In genomic region chr6:135170238-135170637, GRCh38 we compare ENCODE assay signal across 21 cellular contexts. TPM values are rescaled to one million over a fixed set of nuclear protein-coding genes. Genes with fewer than 3 reads are reported as not detected.
A peak's percentile ranks its signal among the peaks of the same experiment; 100 is the strongest.
DNase-seq lines count a peak whose midpoint lies in the region; ATAC-seq and TF ChIP-seq lines count a peak whose summit lies in the region.
"Had no signal": no experiment of that assay in that cellular context is flagged by ENCODE, and none has a peak within 500 bp of the region (broad histone marks: within the 10 kb centered on the region; RNA-seq: fewer than 3 reads in every experiment).

No MANE protein-coding gene starts in this region.

- H3K27ac Mint-ChIP-seq in activated CD4-positive, alpha-beta T cell treated with anti-CD3 and anti-CD28 coated beads for 36 hours = peak overlapping the region; percentile 88
- H3K27ac Mint-ChIP-seq in T-helper 2 cell treated with Interferon-gamma antibody and Interleukin-4, amounts not matched to agents 5 μg/mL and 100 μg/mL, for 36 hours = peak overlapping the region; percentile 55
- H3K27ac Mint-ChIP-seq: activated naive CD8-positive, alpha-beta T cell treated with anti-CD3 and anti-CD28 coated beads, Interleukin-2, amount 10 ng/mL, durations not matched to agents 7 days and 5 days; mesothelial cell of epicardium had no signal

- no peaks in the 10 kb centered on the region for H3K4me1 ChIP-seq in gastroesophageal sphincter
- H3K4me1 ChIP-seq: testis had no signal

- 62 to 87% methylated on average over 2 of the region's 2 CpGs for WGBS in gastroesophageal sphincter (ENCODE audit: low coverage in 1 of 2), 2 donors

- peaks cover 26% of the 10 kb centered on the region for H3K4me1 Mint-ChIP-seq in activated CD4-positive, alpha-beta T cell treated with anti-CD3 and anti-CD28 coated beads for 36 hours
- H3K4me1 Mint-ChIP-seq in T-helper 2 cell treated with Interferon-gamma antibody and Interleukin-4, amounts not matched to agents 5 μg/mL and 100 μg/mL, for 36 hours (ENCODE audit: low read depth) = peaks cover 55% of the 10 kb centered on the region
- H3K4me1 Mint-ChIP-seq: mesothelial cell of epicardium had no signal

- TF ChIP-seq CTCF in gastroesophageal sphincter (IDR thresholded peaks at IDR 0.05) = no peak

- H3K9me3 Mint-ChIP-seq in activated CD4-positive, alpha-beta T cell treated with anti-CD3 and anti-CD28 coated beads for 36 hours (ENCODE audit: low read depth) = no peaks in the 10 kb centered on the region
- no peaks in the 10 kb centered on the region for H3K9me3 Mint-ChIP-seq in T-helper 2 cell treated with Interferon-gamma antibody and Interleukin-4, amounts not matched to agents 5 μg/mL and 100 μg/mL, for 36 hours
- H3K9me3 Mint-ChIP-seq: activated naive CD8-positive, alpha-beta T cell treated with anti-CD3 and anti-CD28 coated beads, Interleukin-2, amount 10 ng/mL, durations not matched to agents 7 days and 5 days had no signal

- POLR2A ChIA-PET in activated CD4-positive, alpha-beta T cell treated with anti-CD3 and anti-CD28 coated beads for 36 hours (lab: Charles Lee) = no interaction called here

- no peak for TF ChIP-seq EP300 in gastroesophageal sphincter (IDR thresholded peaks at IDR 0.05)

- H3K36me3 ChIP-seq in gastroesophageal sphincter = no peaks in the 10 kb centered on the region

- ATAC-seq in activated CD4-positive, alpha-beta T cell treated with anti-CD3 and anti-CD28 coated beads for 36 hours = peak; percentile 87
- ATAC-seq in GM19043 (IDR thresholded peaks at IDR 0.05; ENCODE audit: low read depth, unreplicated experiment) = peak; percentile 7
- no peak for ATAC-seq in gastroesophageal sphincter

- peak; percentile 44 for DNase-seq in activated CD4-positive, alpha-beta T cell treated with anti-CD3 and anti-CD28 coated beads for 36 hours
- DNase-seq in activated CD4-positive, alpha-beta T cell treated with anti-CD3 and anti-CD28 coated beads, Interleukin-2, amount 50 U/mL, for 4 hours = no peak
- no peak for DNase-seq in T-helper 2 cell treated with Interferon-gamma antibody and Interleukin-4, amounts not matched to agents 5 μg/mL and 100 μg/mL, for 36 hours (ENCODE audit: low spot score)
- DNase-seq in foreskin melanocyte (peak; percentile 56), NCI-H748 treated with DMSO at 0.1 percent for 48 hours (lab: John Stamatoyannopoulos, UW) (no peak), NAMALWA (ENCODE audit: low spot score) (no peak)
- DNase-seq: 8988T; activated naive CD8-positive, alpha-beta T cell treated with anti-CD3 and anti-CD28 coated beads, Interleukin-2, amount 10 ng/mL, durations not matched to agents 7 days and 5 days; hippocampal formation; kidney glomerular epithelial cell; NCI-H1417 treated with DMSO at 0.1 percent for 48 hours; NCI-H2227 treated with DMSO at 0.1 percent for 48 hours; retina; SHP77; T1000; testis had no signal

- H3K4me3 ChIP-seq in gastroesophageal sphincter = no peak overlapping the region
- H3K4me3 ChIP-seq: testis had no signal

- H3K27me3 Mint-ChIP-seq in activated CD4-positive, alpha-beta T cell treated with anti-CD3 and anti-CD28 coated beads for 36 hours = no peaks in the 10 kb centered on the region
- no peaks in the 10 kb centered on the region for H3K27me3 Mint-ChIP-seq in T-helper 2 cell treated with Interferon-gamma antibody and Interleukin-4, amounts not matched to agents 5 μg/mL and 100 μg/mL, for 36 hours (ENCODE audit: low read depth)
- H3K27me3 Mint-ChIP-seq: activated naive CD8-positive, alpha-beta T cell treated with anti-CD3 and anti-CD28 coated beads, Interleukin-2, amount 10 ng/mL, durations not matched to agents 7 days and 5 days had no signal

- no peaks in the 10 kb centered on the region for H3K36me3 Mint-ChIP-seq in activated CD4-positive, alpha-beta T cell treated with anti-CD3 and anti-CD28 coated beads for 36 hours (ENCODE audit: low read depth)
- H3K36me3 Mint-ChIP-seq in T-helper 2 cell treated with Interferon-gamma antibody and Interleukin-4, amounts not matched to agents 5 μg/mL and 100 μg/mL, for 36 hours (ENCODE audit: low read depth) = no peaks in the 10 kb centered on the region
- H3K36me3 Mint-ChIP-seq: activated naive CD8-positive, alpha-beta T cell treated with anti-CD3 and anti-CD28 coated beads, Interleukin-2, amount 10 ng/mL, durations not matched to agents 7 days and 5 days; mesothelial cell of epicardium had no signal

- H3K27ac ChIP-seq in gastroesophageal sphincter = no peak overlapping the region
- H3K27ac ChIP-seq: C4-2B, KMS-11, testis had no signal

- H3K4me3 Mint-ChIP-seq in activated CD4-positive, alpha-beta T cell treated with anti-CD3 and anti-CD28 coated beads for 36 hours = peak overlapping the region; percentile 20
- peak overlapping the region; percentile 37 for H3K4me3 Mint-ChIP-seq in T-helper 2 cell treated with Interferon-gamma antibody and Interleukin-4, amounts not matched to agents 5 μg/mL and 100 μg/mL, for 36 hours
- H3K4me3 Mint-ChIP-seq: activated naive CD8-positive, alpha-beta T cell treated with anti-CD3 and anti-CD28 coated beads, Interleukin-2, amount 10 ng/mL, durations not matched to agents 7 days and 5 days; mesothelial cell of epicardium had no signal

- CTCF ChIA-PET in activated CD4-positive, alpha-beta T cell treated with anti-CD3 and anti-CD28 coated beads for 36 hours (lab: Charles Lee) = interaction anchor here (1.0 kb wide), 1 partner anchor 26 kb away, joined by 3 read pairs; no protein-coding TSS in a partner anchor

- TF ChIP-seq POLR2A in gastroesophageal sphincter (IDR thresholded peaks at IDR 0.05) = no peak

- H3K27me3 ChIP-seq in gastroesophageal sphincter = no peaks in the 10 kb centered on the region
- H3K27me3 ChIP-seq: testis had no signal

- no peaks in the 10 kb centered on the region for H3K9me3 ChIP-seq in gastroesophageal sphincter
- H3K9me3 ChIP-seq: testis had no signal

- intact Hi-C loops in activated CD4-positive, alpha-beta T cell treated with anti-CD3 and anti-CD28 coated beads for 36 hours (cut with DNase I, micrococcal nuclease) = loop anchor here (1.0 to 2.0 kb wide), 7 partner anchors 8 to 75 kb away; no protein-coding TSS in a partner anchor

RNA-seq across cellular contexts. Expression of gene MYB, which starts 10.9 kb away (rescaled TPM):
- total RNA-seq in activated CD4-positive, alpha-beta T cell treated with anti-CD3 and anti-CD28 coated beads for 36 hours = 10 to 100 TPM; 29.2 to 35.9 TPM
- 1 to 10 TPM in 1 of 4 donors, under 1 TPM in 2, not detected in 1; 0.13 to 1.2 (median 0.93) TPM for total RNA-seq in gastroesophageal sphincter

Comparison
In these comparisons a context has a peak if more than half of its experiments do, and no peak if none do; other contexts are left out.
1. DNase-seq: peak in activated CD4-positive, alpha-beta T cell treated with anti-CD3 and anti-CD28 coated beads for 36 hours (single experiment) and foreskin melanocyte (single experiment); none in activated CD4-positive, alpha-beta T cell treated with anti-CD3 and anti-CD28 coated beads, Interleukin-2, amount 50 U/mL, for 4 hours (0 of 2), T-helper 2 cell treated with Interferon-gamma antibody and Interleukin-4, amounts not matched to agents 5 μg/mL and 100 μg/mL, for 36 hours (single experiment), NCI-H748 treated with DMSO at 0.1 percent for 48 hours (single experiment) and NAMALWA (single experiment).
2. RNA of gene MYB, which starts 10.9 kb away (total RNA-seq): 29.2 to 35.9 TPM in activated CD4-positive, alpha-beta T cell treated with anti-CD3 and anti-CD28 coated beads for 36 hours; 0.13 to 1.2 TPM in gastroesophageal sphincter; every median in the first group is over 10 times any median in the second.